22 cellular contexts compared by ENCODE assay signal in the genomic region with DNA sequence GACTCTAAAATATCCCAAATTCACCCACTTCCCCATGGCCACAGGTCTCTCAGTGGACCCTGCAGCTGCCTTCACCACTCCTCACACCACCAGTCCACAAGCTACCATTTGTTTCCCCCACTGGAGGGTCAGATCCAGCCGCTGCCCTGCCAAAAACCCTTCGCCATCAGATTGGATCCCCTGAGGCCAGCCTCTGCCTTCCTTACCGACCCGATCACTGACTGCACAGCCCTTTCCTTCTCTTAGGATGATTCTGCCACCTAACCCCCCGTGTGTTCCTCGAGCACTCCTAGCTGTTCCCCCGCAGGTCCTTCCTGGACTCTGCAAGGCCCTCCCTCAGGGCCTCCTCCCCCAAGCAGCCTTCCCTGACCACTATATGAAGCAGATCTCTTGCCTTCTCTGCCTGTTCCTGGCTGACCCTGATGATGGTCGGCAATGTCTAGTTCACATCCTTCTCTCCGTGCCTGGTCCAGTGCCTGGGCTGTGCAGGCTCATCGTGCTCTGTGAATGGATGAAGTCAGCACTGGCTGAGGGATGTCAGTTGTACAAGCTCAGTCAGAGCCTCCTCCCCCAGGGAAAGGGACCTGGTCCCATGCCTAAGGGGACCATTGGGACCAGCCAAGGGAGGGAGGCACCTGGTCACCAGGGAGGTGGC. TPM values are rescaled to one million over a fixed set of nuclear protein-coding genes. Genes with fewer than 3 reads are reported as not detected.
DNase-seq lines count a peak whose midpoint lies in the region; ATAC-seq and TF ChIP-seq lines count a peak whose summit lies in the region.
"Had no signal": no experiment of that assay in that cellular context is flagged by ENCODE, and none has a peak within 500 bp of the region (broad histone marks: within the 10 kb centered on the region; RNA-seq: fewer than 3 reads in every experiment).

No MANE protein-coding gene starts in this region.

- CTCF ChIA-PET in activated CD4-positive, alpha-beta T cell treated with anti-CD3 and anti-CD28 coated beads, Interleukin-2, amount 10 ng/mL, durations not matched to agents 7 days and 5 days (lab: Charles Lee): interaction anchor here (0.6 to 0.7 kb wide), 2 partner anchors 11 to 105 kb away, joined by 3 read pairs; no protein-coding TSS in a partner anchor
- CTCF ChIA-PET in activated CD4-positive, alpha-beta memory T cell treated with anti-CD3 and anti-CD28 coated beads, Interleukin-2, amount 10 ng/mL, durations not matched to agents 7 days and 5 days (lab: Charles Lee): interaction anchor here (0.6 kb wide), 1 partner anchor 31 kb away, joined by 6 read pairs; no protein-coding TSS in a partner anchor

- no peaks in the 10 kb centered on the region for H3K36me3 ChIP-seq in adrenal gland (replicated peaks in 1 of 2)
- H3K36me3 ChIP-seq: ascending aorta, colonic mucosa, thyroid gland had no signal

- H3K27ac Mint-ChIP-seq in activated CD4-positive, alpha-beta T cell treated with anti-CD3 and anti-CD28 coated beads, Interleukin-2, amount 10 ng/mL, durations not matched to agents 7 days and 5 days: peak overlapping the region; percentile 68
- peak overlapping the region; percentile 35 for H3K27ac Mint-ChIP-seq in activated naive CD8-positive, alpha-beta T cell treated with anti-CD3 and anti-CD28 coated beads for 36 hours
- H3K27ac Mint-ChIP-seq in memory B cell: peak overlapping the region; percentile 31
- H3K27ac Mint-ChIP-seq in activated CD4-positive, alpha-beta memory T cell treated with anti-CD3 and anti-CD28 coated beads, Interleukin-2, amount 10 ng/mL, durations not matched to agents 7 days and 5 days: no peak overlapping the region

- no peak for DNase-seq in activated CD4-positive, alpha-beta T cell treated with anti-CD3 and anti-CD28 coated beads, Interleukin-2, amount 10 ng/mL, durations not matched to agents 7 days and 5 days
- no peak for DNase-seq in activated CD4-positive, alpha-beta T cell treated with anti-CD3 and anti-CD28 coated beads, Interleukin-2, amount 50 U/mL, for 4 hours
- DNase-seq in activated naive CD8-positive, alpha-beta T cell treated with anti-CD3 and anti-CD28 coated beads for 36 hours: no peak
- DNase-seq in memory B cell (ENCODE audit: low spot score in 2 of 2) (no peak), adrenal gland (no peak)
- no peak for DNase-seq in activated CD4-positive, alpha-beta memory T cell treated with anti-CD3 and anti-CD28 coated beads, Interleukin-2, amount 10 ng/mL, durations not matched to agents 7 days and 5 days
- DNase-seq: activated CD4-positive, alpha-beta T cell treated with anti-CD3 and anti-CD28 coated beads, Interleukin-2, amount 50 U/mL, for 1 hour; colonic mucosa; DMS79 treated with DMSO at 0.1 percent for 48 hours; foreskin melanocyte; left cardiac atrium; NCI-H1417 treated with DMSO at 0.1 percent for 48 hours; NCI-H2171 treated with DMSO at 0.1 percent for 48 hours; NCI-H774; PC-9; small intestine; thyroid gland had no signal

- TF ChIP-seq CTCF in adrenal gland (IDR thresholded peaks at IDR 0.05): no peak

- H3K4me1 Mint-ChIP-seq in activated CD4-positive, alpha-beta T cell treated with anti-CD3 and anti-CD28 coated beads, Interleukin-2, amount 10 ng/mL, durations not matched to agents 7 days and 5 days: peaks cover 75% of the 10 kb centered on the region
- peaks cover 56% of the 10 kb centered on the region for H3K4me1 Mint-ChIP-seq in activated naive CD8-positive, alpha-beta T cell treated with anti-CD3 and anti-CD28 coated beads for 36 hours
- peaks cover 42% of the 10 kb centered on the region for H3K4me1 Mint-ChIP-seq in memory B cell
- H3K4me1 Mint-ChIP-seq in activated CD4-positive, alpha-beta memory T cell treated with anti-CD3 and anti-CD28 coated beads, Interleukin-2, amount 10 ng/mL, durations not matched to agents 7 days and 5 days: peaks cover 58% of the 10 kb centered on the region

- H3K9me3 ChIP-seq in adrenal gland (replicated peaks in 1 of 3): no peaks in the 10 kb centered on the region
- H3K9me3 ChIP-seq: ascending aorta, colonic mucosa, mucosa of descending colon, thyroid gland had no signal

- H3K27ac ChIP-seq in temporal lobe (ENCODE audit: low read depth, low read length): peak overlapping the region; percentile 36
- H3K27ac ChIP-seq in adrenal gland: no peak overlapping the region
- H3K27ac ChIP-seq: ascending aorta, colonic mucosa, PC-9, thyroid gland had no signal

- no peaks in the 10 kb centered on the region for H3K36me3 Mint-ChIP-seq in activated CD4-positive, alpha-beta T cell treated with anti-CD3 and anti-CD28 coated beads, Interleukin-2, amount 10 ng/mL, durations not matched to agents 7 days and 5 days (ENCODE audit: low read depth)
- peaks cover 4% of the 10 kb centered on the region for H3K36me3 Mint-ChIP-seq in activated naive CD8-positive, alpha-beta T cell treated with anti-CD3 and anti-CD28 coated beads for 36 hours
- H3K36me3 Mint-ChIP-seq in memory B cell: no peaks in the 10 kb centered on the region
- no peaks in the 10 kb centered on the region for H3K36me3 Mint-ChIP-seq in activated CD4-positive, alpha-beta memory T cell treated with anti-CD3 and anti-CD28 coated beads, Interleukin-2, amount 10 ng/mL, durations not matched to agents 7 days and 5 days (ENCODE audit: low read depth)

- H3K27me3 ChIP-seq in adrenal gland: no peaks in the 10 kb centered on the region
- H3K27me3 ChIP-seq: ascending aorta, colonic mucosa, thyroid gland had no signal

- intact Hi-C loops in adrenal gland (cut with DNase I): no loop called here

- no peak overlapping the region for H3K4me3 ChIP-seq in adrenal gland
- H3K4me3 ChIP-seq: ascending aorta, colonic mucosa, mucosa of descending colon, PC-9, thyroid gland had no signal

- ATAC-seq in memory B cell (ENCODE audit: low read depth): no peak
- no peak for ATAC-seq in HG02852 (IDR thresholded peaks at IDR 0.05; ENCODE audit: unreplicated experiment)
- ATAC-seq: HCT116, left cardiac atrium, mucosa of descending colon had no signal

- no peak overlapping the region for H3K4me3 Mint-ChIP-seq in activated CD4-positive, alpha-beta T cell treated with anti-CD3 and anti-CD28 coated beads, Interleukin-2, amount 10 ng/mL, durations not matched to agents 7 days and 5 days
- H3K4me3 Mint-ChIP-seq in activated naive CD8-positive, alpha-beta T cell treated with anti-CD3 and anti-CD28 coated beads for 36 hours: no peak overlapping the region
- no peak overlapping the region for H3K4me3 Mint-ChIP-seq in memory B cell
- H3K4me3 Mint-ChIP-seq in activated CD4-positive, alpha-beta memory T cell treated with anti-CD3 and anti-CD28 coated beads, Interleukin-2, amount 10 ng/mL, durations not matched to agents 7 days and 5 days: no peak overlapping the region

- H3K4me1 ChIP-seq in adrenal gland (replicated peaks in 1 of 2): peaks cover 0 to 14% of the 10 kb centered on the region in 2 donors

- H3K27me3 Mint-ChIP-seq in activated CD4-positive, alpha-beta T cell treated with anti-CD3 and anti-CD28 coated beads, Interleukin-2, amount 10 ng/mL, durations not matched to agents 7 days and 5 days: no peaks in the 10 kb centered on the region
- H3K27me3 Mint-ChIP-seq in activated naive CD8-positive, alpha-beta T cell treated with anti-CD3 and anti-CD28 coated beads for 36 hours: peaks cover 3% of the 10 kb centered on the region
- H3K27me3 Mint-ChIP-seq in memory B cell: no peaks in the 10 kb centered on the region
- H3K27me3 Mint-ChIP-seq in activated CD4-positive, alpha-beta memory T cell treated with anti-CD3 and anti-CD28 coated beads, Interleukin-2, amount 10 ng/mL, durations not matched to agents 7 days and 5 days: no peaks in the 10 kb centered on the region

- no peak for TF ChIP-seq POLR2A in adrenal gland (IDR thresholded peaks at IDR 0.05)

- 74 to 91% (median 85%) methylated on average over 10 of the region's 10 CpGs for WGBS in adrenal gland, 4 donors

- H3K9me3 Mint-ChIP-seq in activated CD4-positive, alpha-beta T cell treated with anti-CD3 and anti-CD28 coated beads, Interleukin-2, amount 10 ng/mL, durations not matched to agents 7 days and 5 days: no peaks in the 10 kb centered on the region
- no peaks in the 10 kb centered on the region for H3K9me3 Mint-ChIP-seq in activated naive CD8-positive, alpha-beta T cell treated with anti-CD3 and anti-CD28 coated beads for 36 hours
- no peaks in the 10 kb centered on the region for H3K9me3 Mint-ChIP-seq in memory B cell
- no peaks in the 10 kb centered on the region for H3K9me3 Mint-ChIP-seq in activated CD4-positive, alpha-beta memory T cell treated with anti-CD3 and anti-CD28 coated beads, Interleukin-2, amount 10 ng/mL, durations not matched to agents 7 days and 5 days

- POLR2A ChIA-PET in activated CD4-positive, alpha-beta T cell treated with anti-CD3 and anti-CD28 coated beads, Interleukin-2, amount 10 ng/mL, durations not matched to agents 7 days and 5 days (lab: Charles Lee): no interaction called here
- POLR2A ChIA-PET in activated CD4-positive, alpha-beta memory T cell treated with anti-CD3 and anti-CD28 coated beads, Interleukin-2, amount 10 ng/mL, durations not matched to agents 7 days and 5 days (lab: Charles Lee): no interaction called here

RNA-seq across cellular contexts. Expression of a gene that starts 46.0 kb away (rescaled TPM):
- total RNA-seq in activated CD4-positive, alpha-beta T cell treated with anti-CD3 and anti-CD28 coated beads, Interleukin-2, amount 10 ng/mL, durations not matched to agents 7 days and 5 days: 1 to 10 TPM; 3.1 to 3.6 TPM
- total RNA-seq in activated naive CD8-positive, alpha-beta T cell treated with anti-CD3 and anti-CD28 coated beads for 36 hours: 10 to 100 TPM; 10.4 TPM
- total RNA-seq in temporal lobe (42.5 TPM), adrenal gland (10 to 100 TPM; 11.8 to 43.6 (median 17.1) TPM)
- 1 to 10 TPM; 4.6 to 4.8 TPM for total RNA-seq in activated CD4-positive, alpha-beta memory T cell treated with anti-CD3 and anti-CD28 coated beads, Interleukin-2, amount 10 ng/mL, durations not matched to agents 7 days and 5 days
- polyA plus RNA-seq in adrenal gland: 10 to 100 TPM in 2 of 3 donors, 1 to 10 TPM in 1; 9.6 to 36.7 (median 29.4) TPM

RNA-seq across cellular contexts. Expression of a gene that starts 47.4 kb away (rescaled TPM):
- 100 to 1,000 TPM; 115 to 137 TPM for total RNA-seq in activated CD4-positive, alpha-beta T cell treated with anti-CD3 and anti-CD28 coated beads, Interleukin-2, amount 10 ng/mL, durations not matched to agents 7 days and 5 days
- 100 to 1,000 TPM; 109 to 117 TPM for total RNA-seq in activated naive CD8-positive, alpha-beta T cell treated with anti-CD3 and anti-CD28 coated beads for 36 hours
- total RNA-seq in temporal lobe (96.9 TPM), adrenal gland (10 to 100 TPM; 32.9 to 72.8 (median 65.3) TPM)
- total RNA-seq in activated CD4-positive, alpha-beta memory T cell treated with anti-CD3 and anti-CD28 coated beads, Interleukin-2, amount 10 ng/mL, durations not matched to agents 7 days and 5 days: 100 to 1,000 TPM; 112 to 115 TPM
- 100 to 1,000 TPM in 1 of 3 donors, 10 to 100 TPM in 2; 67.9 to 129 (median 78.6) TPM for polyA plus RNA-seq in adrenal gland

RNA-seq across cellular contexts. Expression of a gene that starts 47.7 kb away (rescaled TPM):
- total RNA-seq in activated CD4-positive, alpha-beta T cell treated with anti-CD3 and anti-CD28 coated beads, Interleukin-2, amount 10 ng/mL, durations not matched to agents 7 days and 5 days: 10 to 100 TPM; 32.2 to 34.2 TPM
- total RNA-seq in activated naive CD8-positive, alpha-beta T cell treated with anti-CD3 and anti-CD28 coated beads for 36 hours: 10 to 100 TPM; 27.2 to 30.5 TPM
- total RNA-seq in temporal lobe: 61.7 TPM
- 10 to 100 TPM; 34.1 to 39.3 TPM for total RNA-seq in activated CD4-positive, alpha-beta memory T cell treated with anti-CD3 and anti-CD28 coated beads, Interleukin-2, amount 10 ng/mL, durations not matched to agents 7 days and 5 days
- 10 to 100 TPM; 17.3 to 36.8 (median 25.5) TPM for total RNA-seq in adrenal gland
- polyA plus RNA-seq in adrenal gland: 10 to 100 TPM in 1 of 3 donors, 1 to 10 TPM in 2; 7.7 to 43.5 (median 8.1) TPM
